Comparison of ENCODE assay signal across 15 cellular contexts in the genomic region with DNA sequence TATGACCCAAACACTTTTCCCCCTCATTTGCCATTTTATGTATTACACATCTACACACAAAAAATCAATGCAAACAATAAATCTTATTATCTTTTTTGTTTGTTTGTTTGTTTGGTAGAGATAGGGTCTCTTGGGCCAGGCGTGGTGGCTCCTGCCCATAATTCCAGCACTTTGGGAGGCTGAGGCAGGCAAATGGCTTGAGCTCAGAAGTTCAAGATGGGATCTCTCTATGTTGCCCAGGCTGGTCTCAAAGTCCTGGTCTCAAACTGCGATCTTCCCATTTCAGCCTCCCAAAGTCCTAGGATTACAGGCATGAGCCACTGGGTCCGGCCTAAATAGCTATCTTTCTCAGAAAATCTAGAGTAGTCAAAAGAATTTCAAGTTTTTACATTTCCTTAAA. TPM values are rescaled to one million over a fixed set of nuclear protein-coding genes. Genes with fewer than 3 reads are reported as not detected.
DNase-seq lines count a peak whose midpoint lies in the region; ATAC-seq, FAIRE-seq and TF ChIP-seq lines count a peak whose summit lies in the region.
"Had no signal": no experiment of that assay in that cellular context is flagged by ENCODE, and none has a peak within 500 bp of the region (broad histone marks: within the 10 kb centered on the region; RNA-seq: fewer than 3 reads in every experiment).

No MANE protein-coding gene starts in this region.

- H3K9me3 ChIP-seq in DND-41 (ENCODE audit: insufficient read depth, low read length, severe bottlenecking) (no peaks in the 10 kb centered on the region), small intestine (ENCODE audit: control insufficient read depth, low read depth) (no peaks in the 10 kb centered on the region), thyroid gland (no peaks in the 10 kb centered on the region)
- H3K9me3 ChIP-seq: BE2C had no signal

- peak overlapping the region; percentile 99; the same call in 1 of the 2 replicates for H2AFZ ChIP-seq in DND-41 (ENCODE audit: low read depth, low read length)

- H3K27me3 Mint-ChIP-seq in mesothelial cell of epicardium (ENCODE audit: low read depth), result no peaks in the 10 kb centered on the region
- H3K27me3 Mint-ChIP-seq: IgD-negative memory B cell had no signal

- no peak overlapping the region for H3K4me2 ChIP-seq in DND-41 (ENCODE audit: insufficient read depth, low read length)

- 92 to 94% (median 92%) methylated on average over 3 of the region's 3 CpGs for WGBS in small intestine, 3 donors
- WGBS in thyroid gland, 2 donors, result 97% methylated on average over 3 of the region's 3 CpGs

- FAIRE-seq in small intestine (lab: Jason Lieb, UNC), result no peak

- TF ChIP-seq CTCF in 22Rv1 (IDR thresholded peaks at IDR 0.05), result no peak
- no peak for TF ChIP-seq CTCF in DND-41 (IDR thresholded peaks at IDR 0.05; ENCODE audit: borderline replicate concordance, extremely low read depth, low read length, poor library complexity, severe bottlenecking)
- TF ChIP-seq CTCF in VCaP (conservative IDR thresholded peaks at IDR 0.05), result no peak
- TF ChIP-seq CTCF in mesothelial cell of epicardium (IDR thresholded peaks at IDR 0.05; ENCODE audit: unreplicated experiment), result no peak
- no peak for TF ChIP-seq CTCF in thyroid gland (IDR thresholded peaks at IDR 0.05)

- H3K4me1 ChIP-seq in DND-41 (ENCODE audit: insufficient read depth, low read length), result peaks cover 24% of the 10 kb centered on the region
- no peaks in the 10 kb centered on the region for H3K4me1 ChIP-seq in small intestine (ENCODE audit: control insufficient read depth in 2 of 2, insufficient read depth in 1 of 2, low read depth in 1 of 2, low read length in 1 of 2)
- H3K4me1 ChIP-seq in thyroid gland, result peaks cover 6 to 8% of the 10 kb centered on the region in 2 donors
- H3K4me1 ChIP-seq: BE2C had no signal

- ATAC-seq in DND-41 (ENCODE audit: insufficient read depth, low read depth), result no peak
- ATAC-seq: CD8-positive, alpha-beta T cell had no signal

- H3K4me1 Mint-ChIP-seq in mesothelial cell of epicardium, result peaks cover 11% of the 10 kb centered on the region

- H3K4me3 ChIP-seq in DND-41 (ENCODE audit: low read depth in 1 of 2, low read length in 2 of 2) (no peak overlapping the region), small intestine (ENCODE audit: low read depth in 1 of 2, low read length in 2 of 2) (no peak overlapping the region), thyroid gland (replicated peaks in 1 of 3) (no peak overlapping the region)

- no peaks in the 10 kb centered on the region for H4K20me1 ChIP-seq in DND-41 (ENCODE audit: insufficient read depth, low read length)

- H3K36me3 Mint-ChIP-seq in mesothelial cell of epicardium, result no peaks in the 10 kb centered on the region
- H3K36me3 Mint-ChIP-seq: CD8-positive, alpha-beta T cell; IgD-negative memory B cell had no signal

- no peak for TF ChIP-seq POLR2A in thyroid gland (IDR thresholded peaks at IDR 0.05)

- peaks cover 29% of the 10 kb centered on the region for H3K79me2 ChIP-seq in DND-41 (ENCODE audit: insufficient read depth, low read length)

- intact Hi-C loops in thyroid gland (cut with DNase I), result no loop called here

- H3K27ac ChIP-seq in 22Rv1 (peak overlapping the region; percentile 64; the same call in 1 of the 2 replicates), DND-41 (ENCODE audit: low read length) (no peak overlapping the region), VCaP (peak overlapping the region; percentile 87), caudate nucleus (ENCODE audit: low read depth, low read length) (no peak overlapping the region), small intestine (ENCODE audit: low read depth in 1 of 2, low read length in 1 of 2) (no peak overlapping the region), thyroid gland (no peak overlapping the region)

- no peaks in the 10 kb centered on the region for H3K36me3 ChIP-seq in DND-41 (ENCODE audit: insufficient read depth, low read length)
- no peaks in the 10 kb centered on the region for H3K36me3 ChIP-seq in small intestine (ENCODE audit: control insufficient read depth in 2 of 2, insufficient read depth in 2 of 2, low read length in 2 of 2)
- H3K36me3 ChIP-seq in thyroid gland, result no peaks in the 10 kb centered on the region
- H3K36me3 ChIP-seq: BE2C had no signal

- no peak overlapping the region for H3K9ac ChIP-seq in DND-41 (ENCODE audit: low read depth, low read length)

- peak overlapping the region; percentile 84 for H3K27ac Mint-ChIP-seq in mesothelial cell of epicardium
- H3K27ac Mint-ChIP-seq: CD8-positive, alpha-beta T cell; IgD-negative memory B cell had no signal

- H3K4me3 Mint-ChIP-seq in mesothelial cell of epicardium, result no peak overlapping the region
- H3K4me3 Mint-ChIP-seq: IgD-negative memory B cell had no signal

- H3K27me3 ChIP-seq in DND-41 (ENCODE audit: insufficient read depth, low read length, poor library complexity) (no peaks in the 10 kb centered on the region), small intestine (ENCODE audit: control insufficient read depth in 2 of 2, insufficient read depth in 2 of 2, low read length in 2 of 2) (no peaks in the 10 kb centered on the region), thyroid gland (no peaks in the 10 kb centered on the region)
- H3K27me3 ChIP-seq: BE2C had no signal

- H3K9me3 Mint-ChIP-seq in mesothelial cell of epicardium, result no peaks in the 10 kb centered on the region
- H3K9me3 Mint-ChIP-seq: CD8-positive, alpha-beta T cell; IgD-negative memory B cell had no signal

- DNase-seq in DND-41, result no peak
- no peak for DNase-seq in mesothelial cell of epicardium (ENCODE audit: low spot score in 2 of 2, unreplicated experiment in 2 of 2)
- DNase-seq in caudate nucleus (lab: John Stamatoyannopoulos, UW), result no peak
- DNase-seq in small intestine, result no peak
- no peak for DNase-seq in thyroid gland
- no peak for DNase-seq in HUDEP-2 (lab: John Stamatoyannopoulos, UW; ENCODE audit: unreplicated experiment in 76 of 76)
- DNase-seq: BE2C; CD8-positive, alpha-beta T cell; H7; NCI-H1048; NCI-H2227 treated with DMSO at 0.1 percent for 48 hours; NCI-H526 treated with DMSO at 0.1 percent for 48 hours had no signal

RNA-seq across cellular contexts. Expression of a gene that starts 1.2 kb away (rescaled TPM):
- total RNA-seq in mesothelial cell of epicardium (16.1 to 18.0 TPM (median 17.1 TPM) in 3 replicates), thyroid gland (10 to 100 TPM in 3 of 4 donors, 1 to 10 TPM in 1; 9.8 to 14.9 (median 12.1) TPM)
- polyA plus RNA-seq in small intestine, result 1 to 10 TPM; 1.1 to 4.1 (median 3.1) TPM

RNA-seq across cellular contexts. Expression of a gene that starts 15.2 kb away (rescaled TPM):
- 32.6 to 34.3 TPM (median 33.7 TPM) in 3 replicates for total RNA-seq in mesothelial cell of epicardium
- polyA plus RNA-seq in small intestine, result 10 to 100 TPM; 31.3 to 70.2 (median 48.4) TPM
- total RNA-seq in thyroid gland, result 10 to 100 TPM; 13.6 to 29.0 (median 21.1) TPM

Comparison
In these comparisons a context has a peak if more than half of its experiments do, and no peak if none do; other contexts are left out.
1. H3K27ac ChIP-seq: peak in 22Rv1 (single experiment) and VCaP (single experiment); none in DND-41 (single experiment), caudate nucleus (single experiment), small intestine (0 of 2) and thyroid gland (0 of 3).